In the genomic region with DNA sequence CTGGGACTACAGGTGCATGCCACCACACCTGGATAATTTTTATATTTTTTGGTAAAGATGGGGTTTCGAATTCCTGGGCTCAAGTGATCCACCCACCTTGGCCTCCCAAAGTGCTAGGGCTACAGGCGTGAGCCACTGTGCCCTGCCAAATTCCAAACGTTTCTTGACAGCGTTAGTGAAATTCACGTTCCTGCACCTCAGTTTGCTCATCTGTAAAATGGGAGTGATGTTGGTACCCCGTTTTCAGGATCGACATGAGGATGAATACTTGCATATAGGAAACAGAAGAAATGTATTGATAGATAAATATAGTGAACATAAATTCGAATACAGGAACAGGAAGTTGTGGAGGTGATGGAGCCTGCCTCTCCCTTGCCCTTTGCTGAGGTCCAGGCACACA, we compare ENCODE assay signal across 3 cellular contexts.
TF ChIP-seq lines count a peak whose summit lies in the region.

No MANE protein-coding gene starts in this region.

TF ChIP-seq in SK-N-SH, 30 proteins besides CTCF, POLR2A, EP300 and RAD21:
- TF ChIP-seq, protein P1, sequence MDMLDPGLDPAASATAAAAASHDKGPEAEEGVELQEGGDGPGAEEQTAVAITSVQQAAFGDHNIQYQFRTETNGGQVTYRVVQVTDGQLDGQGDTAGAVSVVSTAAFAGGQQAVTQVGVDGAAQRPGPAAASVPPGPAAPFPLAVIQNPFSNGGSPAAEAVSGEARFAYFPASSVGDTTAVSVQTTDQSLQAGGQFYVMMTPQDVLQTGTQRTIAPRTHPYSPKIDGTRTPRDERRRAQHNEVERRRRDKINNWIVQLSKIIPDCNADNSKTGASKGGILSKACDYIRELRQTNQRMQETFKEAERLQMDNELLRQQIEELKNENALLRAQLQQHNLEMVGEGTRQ (IDR thresholded peaks at IDR 0.05; ENCODE audit: borderline replicate concordance, low read depth, low read length), result no peak
- TF ChIP-seq, protein P2, sequence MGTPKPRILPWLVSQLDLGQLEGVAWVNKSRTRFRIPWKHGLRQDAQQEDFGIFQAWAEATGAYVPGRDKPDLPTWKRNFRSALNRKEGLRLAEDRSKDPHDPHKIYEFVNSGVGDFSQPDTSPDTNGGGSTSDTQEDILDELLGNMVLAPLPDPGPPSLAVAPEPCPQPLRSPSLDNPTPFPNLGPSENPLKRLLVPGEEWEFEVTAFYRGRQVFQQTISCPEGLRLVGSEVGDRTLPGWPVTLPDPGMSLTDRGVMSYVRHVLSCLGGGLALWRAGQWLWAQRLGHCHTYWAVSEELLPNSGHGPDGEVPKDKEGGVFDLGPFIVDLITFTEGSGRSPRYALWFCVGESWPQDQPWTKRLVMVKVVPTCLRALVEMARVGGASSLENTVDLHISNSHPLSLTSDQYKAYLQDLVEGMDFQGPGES (IDR thresholded peaks at IDR 0.05; ENCODE audit: low read depth, low read length), result no peak
- no peak for TF ChIP-seq SMC3 (IDR thresholded peaks at IDR 0.05; ENCODE audit: low read depth, low read length)
- TF ChIP-seq FOXJ3 (CRISPR knock-in tag; IDR thresholded peaks at IDR 0.05), result no peak
- TF ChIP-seq YY1 (IDR thresholded peaks at IDR 0.05; ENCODE audit: low read depth), result no peak
- no peak for TF ChIP-seq GABPA (IDR thresholded peaks at IDR 0.05; ENCODE audit: low read depth)
- TF ChIP-seq, protein P3, sequence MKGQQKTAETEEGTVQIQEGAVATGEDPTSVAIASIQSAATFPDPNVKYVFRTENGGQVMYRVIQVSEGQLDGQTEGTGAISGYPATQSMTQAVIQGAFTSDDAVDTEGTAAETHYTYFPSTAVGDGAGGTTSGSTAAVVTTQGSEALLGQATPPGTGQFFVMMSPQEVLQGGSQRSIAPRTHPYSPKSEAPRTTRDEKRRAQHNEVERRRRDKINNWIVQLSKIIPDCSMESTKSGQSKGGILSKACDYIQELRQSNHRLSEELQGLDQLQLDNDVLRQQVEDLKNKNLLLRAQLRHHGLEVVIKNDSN (IDR thresholded peaks at IDR 0.05; ENCODE audit: borderline replicate concordance, low read depth), result no peak
- no peak for TF ChIP-seq ELF1 (IDR thresholded peaks at IDR 0.05)
- TF ChIP-seq NRF1 (IDR thresholded peaks at IDR 0.05; ENCODE audit: low read depth, low read length), result no peak
- TF ChIP-seq FOXM1 (IDR thresholded peaks at IDR 0.05; ENCODE audit: low read depth), result no peak
- TF ChIP-seq JUND (IDR thresholded peaks at IDR 0.05), result no peak
- TF ChIP-seq, protein P4, sequence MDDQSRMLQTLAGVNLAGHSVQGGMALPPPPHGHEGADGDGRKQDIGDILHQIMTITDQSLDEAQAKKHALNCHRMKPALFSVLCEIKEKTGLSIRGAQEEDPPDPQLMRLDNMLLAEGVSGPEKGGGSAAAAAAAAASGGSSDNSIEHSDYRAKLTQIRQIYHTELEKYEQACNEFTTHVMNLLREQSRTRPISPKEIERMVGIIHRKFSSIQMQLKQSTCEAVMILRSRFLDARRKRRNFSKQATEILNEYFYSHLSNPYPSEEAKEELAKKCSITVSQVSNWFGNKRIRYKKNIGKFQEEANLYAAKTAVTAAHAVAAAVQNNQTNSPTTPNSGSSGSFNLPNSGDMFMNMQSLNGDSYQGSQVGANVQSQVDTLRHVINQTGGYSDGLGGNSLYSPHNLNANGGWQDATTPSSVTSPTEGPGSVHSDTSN (IDR thresholded peaks at IDR 0.05), result no peak
- no peak for TF ChIP-seq EZH2phosphoT487 (IDR thresholded peaks at IDR 0.05; ENCODE audit: borderline replicate concordance, low read depth)
- no peak for TF ChIP-seq SIN3A (IDR thresholded peaks at IDR 0.05; ENCODE audit: borderline replicate concordance, low read depth, low read length)
- TF ChIP-seq MXI1 (IDR thresholded peaks at IDR 0.05; ENCODE audit: low read depth, low read length), result no peak
- no peak for TF ChIP-seq NFIC (IDR thresholded peaks at IDR 0.05; ENCODE audit: borderline replicate concordance)
- TF ChIP-seq TEAD4 (IDR thresholded peaks at IDR 0.05; ENCODE audit: borderline replicate concordance, insufficient read depth), result no peak
- no peak for TF ChIP-seq TAF1 (IDR thresholded peaks at IDR 0.05; ENCODE audit: borderline replicate concordance, low read depth, low read length)
- TF ChIP-seq, protein P5, sequence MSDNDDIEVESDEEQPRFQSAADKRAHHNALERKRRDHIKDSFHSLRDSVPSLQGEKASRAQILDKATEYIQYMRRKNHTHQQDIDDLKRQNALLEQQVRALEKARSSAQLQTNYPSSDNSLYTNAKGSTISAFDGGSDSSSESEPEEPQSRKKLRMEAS (IDR thresholded peaks at IDR 0.05; ENCODE audit: low read depth), result no peak
- TF ChIP-seq MEF2A (IDR thresholded peaks at IDR 0.05; ENCODE audit: borderline replicate concordance, low read depth), result no peak

TF ChIP-seq in SK-N-SH treated with all-trans-retinoic acid at 6 μM for 48 hours, 23 proteins besides CTCF, POLR2A, EP300 and RAD21 (continued from another document):
- TF ChIP-seq ARNTL (CRISPR knock-in tag; IDR thresholded peaks at IDR 0.05; ENCODE audit: borderline replicate concordance, low read depth), result no peak
TF ChIP-seq in SK-N-SH treated with all-trans-retinoic acid at 6 μM for 48 hours: peak in this region for 0.

TF ChIP-seq in WTC11, 78 proteins besides CTCF, POLR2A, EP300 and RAD21 (continued from another document):
- 0 out of 2 replicates have a peak, but pooled peaks have one; percentile 60 for TF ChIP-seq GTF2I (CRISPR knock-in tag; conservative IDR thresholded peaks at IDR 0.05)
